In the genomic region with DNA sequence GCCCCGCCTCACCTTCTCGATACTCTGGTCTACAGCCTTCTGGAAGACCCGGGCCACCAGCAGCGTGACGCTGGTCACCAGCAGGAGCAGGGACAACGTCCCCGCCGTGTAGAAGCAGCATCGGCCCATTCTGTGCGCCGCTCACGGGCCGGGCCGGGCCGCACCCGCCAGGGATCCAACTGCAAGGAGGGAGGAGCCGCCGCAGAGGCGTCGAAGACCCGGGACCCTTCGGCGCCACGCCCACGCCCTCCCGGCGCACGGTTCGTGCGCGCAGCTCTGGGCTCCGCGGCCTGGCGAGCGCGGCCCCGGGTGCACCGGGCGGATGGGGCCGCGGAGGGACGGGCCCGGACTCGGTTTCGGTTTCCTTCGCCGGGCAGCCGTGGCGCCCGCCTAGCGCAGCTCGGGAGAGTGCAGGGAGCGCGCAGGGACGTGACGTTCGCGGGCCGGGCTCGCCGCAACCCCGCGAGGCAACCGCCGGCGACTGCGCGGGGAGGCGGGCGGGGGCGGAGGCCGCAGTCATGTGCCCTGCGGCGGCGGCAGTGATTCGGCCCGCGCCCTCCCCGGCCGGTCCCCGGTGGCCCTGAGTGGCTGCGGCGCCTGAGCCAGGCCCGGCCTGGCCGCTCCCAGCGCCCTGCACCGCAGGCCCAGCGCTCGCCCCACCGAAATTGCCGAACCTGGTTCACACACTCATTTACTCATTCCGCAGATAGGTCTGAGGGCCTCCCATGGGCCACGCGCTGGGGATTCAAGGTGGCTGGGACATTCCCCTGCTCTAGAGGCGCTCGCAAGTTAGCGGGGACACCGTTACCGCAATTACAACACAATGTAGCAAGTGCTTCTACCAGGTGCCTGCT, we compare ENCODE assay signal across 8 cellular contexts. TPM values are rescaled to one million over a fixed set of nuclear protein-coding genes. Genes with fewer than 3 reads are reported as not detected.
DNase-seq lines count a peak whose midpoint lies in the region; ATAC-seq and TF ChIP-seq lines count a peak whose summit lies in the region.

A gene with protein sequence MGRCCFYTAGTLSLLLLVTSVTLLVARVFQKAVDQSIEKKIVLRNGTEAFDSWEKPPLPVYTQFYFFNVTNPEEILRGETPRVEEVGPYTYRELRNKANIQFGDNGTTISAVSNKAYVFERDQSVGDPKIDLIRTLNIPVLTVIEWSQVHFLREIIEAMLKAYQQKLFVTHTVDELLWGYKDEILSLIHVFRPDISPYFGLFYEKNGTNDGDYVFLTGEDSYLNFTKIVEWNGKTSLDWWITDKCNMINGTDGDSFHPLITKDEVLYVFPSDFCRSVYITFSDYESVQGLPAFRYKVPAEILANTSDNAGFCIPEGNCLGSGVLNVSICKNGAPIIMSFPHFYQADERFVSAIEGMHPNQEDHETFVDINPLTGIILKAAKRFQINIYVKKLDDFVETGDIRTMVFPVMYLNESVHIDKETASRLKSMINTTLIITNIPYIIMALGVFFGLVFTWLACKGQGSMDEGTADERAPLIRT (minus strand): TSS at position 410 of the 854 bp plus-strand sequence. CDS start 281 bp downstream, at position 129.

- H3K23ac ChIP-seq in mesenchymal stem cell (ENCODE audit: low read length in 2 of 2) = peak within 1 kb of the TSS in 1 of 2 experiments; percentile 65

- no peaks in the 10 kb centered on the region for H3K27me3 ChIP-seq in mesenchymal stem cell (ENCODE audit: control insufficient read depth in 1 of 2, insufficient read depth in 1 of 2, low read length in 2 of 2)

- intact Hi-C loops in CD14-positive monocyte (cut with micrococcal nuclease) = loop anchor here (2.0 to 10.0 kb wide), 4 partner anchors 15 to 941 kb away; a partner anchor contains a TSS

- peak within 1 kb of the TSS; percentile 14 to 61 for H2BK12ac ChIP-seq in mesenchymal stem cell (ENCODE audit: low read length in 2 of 2)

- peak within 1 kb of the TSS; percentile 63 for H2AFZ ChIP-seq in mesenchymal stem cell (ENCODE audit: low read depth, low read length)

- peak within 1 kb of the TSS; percentile 13 for H2AK5ac ChIP-seq in mesenchymal stem cell (ENCODE audit: low read length, severe bottlenecking)

- no peak for TF ChIP-seq CTCF in CD14-positive monocyte (IDR thresholded peaks at IDR 0.05)

- peaks cover 4% of the 10 kb centered on the region in 2 experiments for H3K36me3 ChIP-seq in mesenchymal stem cell (ENCODE audit: control insufficient read depth in 1 of 2, insufficient read depth in 2 of 2, low read depth in 1 of 2, low read length in 2 of 2)

- H3K27ac ChIP-seq in mesenchymal stem cell (ENCODE audit: low read length, poor library complexity, severe bottlenecking) = peak within 1 kb of the TSS; percentile 80

- DNase-seq in CD14-positive monocyte (ENCODE audit: low spot score) (peak; percentile 73), GM19238 (ENCODE audit: insufficient read length, low spot score) (peak; percentile 63), NCI-H774 (lab: John Stamatoyannopoulos, UW) (peak; percentile 81), mesenchymal stem cell (peak; percentile 89)
- DNase-seq in activated CD8-positive, alpha-beta memory T cell treated with anti-CD3 and anti-CD28 coated beads for 24 hours = peak; percentile 84
- DNase-seq in effector memory CD8-positive, alpha-beta T cell = peak; percentile 72 to 81 (median 75)
- DNase-seq in stimulated activated CD8-positive, alpha-beta memory T cell treated with anti-CD3 and anti-CD28 coated beads, Interleukin-15, amount 100 ng/mL, for 24 hours (ENCODE audit: low read depth) = peak; percentile 37

- peaks cover 0 to 2% (median 0%) of the 10 kb centered on the region in 7 donors for H3K9me3 Mint-ChIP-seq in CD14-positive monocyte
- H3K9me3 Mint-ChIP-seq in effector memory CD8-positive, alpha-beta T cell = no peaks in the 10 kb centered on the region

- under 1% methylated on average over 80 of the region's 99 CpGs for WGBS in mesenchymal stem cell

- H3K4me1 ChIP-seq in mesenchymal stem cell (ENCODE audit: control insufficient read depth, insufficient read depth, low read depth, low read length) = peaks cover 12% of the 10 kb centered on the region

- peak within 1 kb of the TSS; percentile 29 to 97 for H3K14ac ChIP-seq in mesenchymal stem cell (ENCODE audit: low read length in 2 of 2)

- H3K27me3 Mint-ChIP-seq in CD14-positive monocyte (ENCODE audit: low read depth in 3 of 3) = peaks cover 0 to 3% (median 0%) of the 10 kb centered on the region in 3 donors
- no peaks in the 10 kb centered on the region for H3K27me3 Mint-ChIP-seq in effector memory CD8-positive, alpha-beta T cell

- H3K27ac Mint-ChIP-seq in CD14-positive monocyte = peak within 1 kb of the TSS; percentile 91 to 99 (median 97)
- H3K27ac Mint-ChIP-seq in effector memory CD8-positive, alpha-beta T cell = peak within 1 kb of the TSS; percentile 85 to 94

- H3K36me3 Mint-ChIP-seq in CD14-positive monocyte = peaks cover 3 to 4% of the 10 kb centered on the region in 2 donors
- H3K36me3 Mint-ChIP-seq in effector memory CD8-positive, alpha-beta T cell (ENCODE audit: insufficient read depth) = peaks cover 13% of the 10 kb centered on the region

- H3K9me3 ChIP-seq in mesenchymal stem cell (ENCODE audit: control insufficient read depth, low read length) = no peaks in the 10 kb centered on the region

- peak within 1 kb of the TSS; percentile 92 to 95 for H3K4me3 ChIP-seq in mesenchymal stem cell (ENCODE audit: insufficient read depth in 1 of 2, low read depth in 1 of 2, low read length in 2 of 2)

- peak within 1 kb of the TSS; percentile 96 for H2BK120ac ChIP-seq in mesenchymal stem cell (ENCODE audit: low read depth, low read length)

- H3K4me3 Mint-ChIP-seq in CD14-positive monocyte = peak within 1 kb of the TSS; percentile 93 to 96
- H3K4me3 Mint-ChIP-seq in effector memory CD8-positive, alpha-beta T cell = peak within 1 kb of the TSS; percentile 78 to 90

- H3K4me2 ChIP-seq in mesenchymal stem cell (ENCODE audit: low read length, poor library complexity, severe bottlenecking) = peak within 1 kb of the TSS; percentile 89

- peak within 1 kb of the TSS; percentile 88 for H4K91ac ChIP-seq in mesenchymal stem cell (ENCODE audit: low read length)

- peak within 1 kb of the TSS; percentile 55 for H4K8ac ChIP-seq in mesenchymal stem cell (ENCODE audit: low read length)

- peak within 1 kb of the TSS; percentile 85 for H2BK5ac ChIP-seq in mesenchymal stem cell (ENCODE audit: low read depth, low read length, poor library complexity, severe bottlenecking)

- peak within 1 kb of the TSS; percentile 77 to 96 for H3K4ac ChIP-seq in mesenchymal stem cell (ENCODE audit: low read depth in 1 of 2, low read length in 2 of 2)

- peak within 1 kb of the TSS; percentile 97 for H3K9ac ChIP-seq in mesenchymal stem cell (ENCODE audit: low read length)

- ATAC-seq in HG03432 (IDR thresholded peaks at IDR 0.05; ENCODE audit: unreplicated experiment) = peak; percentile 83
- ATAC-seq in effector memory CD8-positive, alpha-beta T cell (replicated peaks) = peak; percentile 71

- peak within 1 kb of the TSS; percentile 65 to 94 for H3K18ac ChIP-seq in mesenchymal stem cell (ENCODE audit: low read depth in 1 of 2, low read length in 2 of 2)

- peaks cover 13% of the 10 kb centered on the region for H3K79me1 ChIP-seq in mesenchymal stem cell (replicated peaks; ENCODE audit: low read length, poor library complexity, severe bottlenecking)

- peak within 1 kb of the TSS; percentile 60 for H2BK15ac ChIP-seq in mesenchymal stem cell (ENCODE audit: low read depth, poor library complexity, severe bottlenecking)

- peaks cover 89% of the 10 kb centered on the region for H3K4me1 Mint-ChIP-seq in CD14-positive monocyte
- H3K4me1 Mint-ChIP-seq in effector memory CD8-positive, alpha-beta T cell (ENCODE audit: low read depth in 2 of 2) = peaks cover 33 to 43% of the 10 kb centered on the region in 2 donors

RNA-seq across cellular contexts. Expression of the gene that starts here (rescaled TPM):
- 10 to 100 TPM; 53.5 to 73.0 TPM for polyA plus RNA-seq in CD14-positive monocyte
- 254 TPM for polyA plus RNA-seq in mesenchymal stem cell (2013, experiment 1 of 2)
- 261 TPM for polyA plus RNA-seq in mesenchymal stem cell (2013, experiment 2 of 2)

Comparison
In these comparisons a context has a peak if more than half of its experiments do, and no peak if none do; other contexts are left out.
1. Peak in every context shown above with its lines: DNase-seq, ATAC-seq, H3K4me3 ChIP-seq and H3K27ac ChIP-seq.
2. DNase-seq: peak in every context shown above with its lines; median percentile 89 in mesenchymal stem cell; 84 in activated CD8-positive, alpha-beta memory T cell treated with anti-CD3 and anti-CD28 coated beads for 24 hours; 81 in NCI-H774; 75 in effector memory CD8-positive, alpha-beta T cell; 73 in CD14-positive monocyte; 63 in GM19238; 37 in stimulated activated CD8-positive, alpha-beta memory T cell treated with anti-CD3 and anti-CD28 coated beads, Interleukin-15, amount 100 ng/mL, for 24 hours.